In genomic region chr12:9446883-9447761, GRCh38 we compare ENCODE assay signal across 8 cellular contexts.
A peak's percentile ranks its signal among the peaks of the same experiment; 100 is the strongest.
DNase-seq lines count a peak whose midpoint lies in the region; ATAC-seq and TF ChIP-seq lines count a peak whose summit lies in the region.
"Not testable (repeated sequence)": the region's sequence is repeated elsewhere in the genome, so short reads cannot be mapped to it uniquely, and the experiment has no call there.

No MANE protein-coding gene starts in this region.

- CTCF ChIA-PET in OCI-LY7 (lab: Charles Lee; ENCODE audit: unreplicated experiment) = not testable (repeated sequence)

- not testable (repeated sequence) for H4K20me1 ChIP-seq in OCI-LY7 (ENCODE audit: insufficient read depth, low read length)

- peak overlapping the region; percentile 76 for H3K4me2 ChIP-seq in OCI-LY7 (ENCODE audit: low read length)

- intact Hi-C loops in OCI-LY7 (cut with micrococcal nuclease; ENCODE audit: unreplicated experiment) = not testable (repeated sequence)

- H3K9me3 Mint-ChIP-seq in activated naive CD4-positive, alpha-beta T cell treated with anti-CD3 and anti-CD28 coated beads, Interleukin-2, amount 50 U/mL, for 72 hours = not testable (repeated sequence)

- not testable (repeated sequence) for H3K4me1 ChIP-seq in ES-I3 (ENCODE audit: insufficient read depth, low read length); mucosa of rectum (ENCODE audit: control insufficient read depth in 2 of 2, insufficient read depth in 2 of 2, low read length in 2 of 2)
- peaks cover 11% of the 10 kb centered on the region for H3K4me1 ChIP-seq in OCI-LY7 (ENCODE audit: insufficient read depth, low read length, poor library complexity, severe bottlenecking)

- not testable (repeated sequence) for DNase-seq in OCI-LY7 (ENCODE audit: low spot score); activated naive CD4-positive, alpha-beta T cell treated with anti-CD3 and anti-CD28 coated beads, Interleukin-2, amount 50 U/mL, for 72 hours (ENCODE audit: low spot score in 2 of 2); fibroblast of pulmonary artery (ENCODE audit: low read depth); stimulated activated naive CD8-positive, alpha-beta T cell treated with anti-CD3 and anti-CD28 coated beads, Interleukin-15, Interleukin-2, amounts not matched to agents 100 U/mL and 50 U/mL, for 24 hours

- H3K36me3 ChIP-seq in ES-I3 (ENCODE audit: insufficient read depth, low read length); OCI-LY7 (ENCODE audit: insufficient read depth, low read length); mucosa of rectum (ENCODE audit: control insufficient read depth in 2 of 2, insufficient read depth in 2 of 2, low read length in 2 of 2): not testable (repeated sequence)

- H3K27ac ChIP-seq in OCI-LY7 (ENCODE audit: low read depth, low read length, poor library complexity, severe bottlenecking) (peak overlapping the region; percentile 67), mucosa of rectum (ENCODE audit: low read depth in 2 of 2, low read length in 2 of 2) (peak overlapping the region in 1 of 2 donors; percentile 72)

- not testable (repeated sequence) for H2AFZ ChIP-seq in OCI-LY7 (ENCODE audit: low read length)

- H3K9me3 ChIP-seq in ES-I3 (ENCODE audit: control insufficient read depth, insufficient read depth, low read length); OCI-LY7 (ENCODE audit: low read length); mucosa of rectum (ENCODE audit: control insufficient read depth in 2 of 2, low read length in 2 of 2): not testable (repeated sequence)

- peaks cover 19 to 29% of the 10 kb centered on the region in 2 donors for H3K36me3 Mint-ChIP-seq in activated naive CD4-positive, alpha-beta T cell treated with anti-CD3 and anti-CD28 coated beads, Interleukin-2, amount 50 U/mL, for 72 hours

- H3K79me2 ChIP-seq in OCI-LY7 (ENCODE audit: insufficient read depth, low read depth, low read length) = not testable (repeated sequence)

- H3K9me2 ChIP-seq in OCI-LY7 (ENCODE audit: insufficient read depth, low read length) = not testable (repeated sequence)

- BruUV-seq in OCI-LY7 (replicated peaks; lab: Mats Ljungman, UMichigan) = not testable (repeated sequence)

- peak overlapping the region; percentile 92 to 96 for H3K27ac Mint-ChIP-seq in activated naive CD4-positive, alpha-beta T cell treated with anti-CD3 and anti-CD28 coated beads, Interleukin-2, amount 50 U/mL, for 72 hours

- TF ChIP-seq CTCF in OCI-LY7 (conservative IDR thresholded peaks at IDR 0.05; ENCODE audit: low read length); fibroblast of pulmonary artery (IDR thresholded peaks at IDR 0.05; ENCODE audit: low read length, missing control alignments): not testable (repeated sequence)

- H3K4me3 ChIP-seq in OCI-LY7 (ENCODE audit: low read depth, low read length, poor library complexity, severe bottlenecking) (peak overlapping the region; percentile 81), fibroblast of pulmonary artery (replicated peaks; ENCODE audit: low read depth, low read length) (peak overlapping the region; percentile 68), mucosa of rectum (ENCODE audit: low read length in 2 of 2) (peak overlapping the region; percentile 75 to 85)

- POLR2A ChIA-PET in OCI-LY7 (lab: Charles Lee) = not testable (repeated sequence)

- peak; percentile 37 for ATAC-seq in GM21526 (IDR thresholded peaks at IDR 0.05; ENCODE audit: low FRiP score, unreplicated experiment)
- peak; percentile 30 for ATAC-seq in HG03097 (IDR thresholded peaks at IDR 0.05; ENCODE audit: low FRiP score, unreplicated experiment)
- ATAC-seq in activated naive CD4-positive, alpha-beta T cell treated with anti-CD3 and anti-CD28 coated beads, Interleukin-2, amount 50 U/mL, for 72 hours = peak; percentile 27 to 36
- ATAC-seq in stimulated activated naive CD8-positive, alpha-beta T cell treated with anti-CD3 and anti-CD28 coated beads, Interleukin-15, Interleukin-2, amounts not matched to agents 100 U/mL and 50 U/mL, for 24 hours = peak; percentile 8

- not testable (repeated sequence) for H3K27me3 ChIP-seq in mucosa of rectum (ENCODE audit: control insufficient read depth in 2 of 2, insufficient read depth in 2 of 2, low read length in 2 of 2)

- peak overlapping the region; percentile 82; the same call in 1 of the 2 replicates for H3K9ac ChIP-seq in ES-I3 (ENCODE audit: low read depth, low read length)
- H3K9ac ChIP-seq in mucosa of rectum (ENCODE audit: low read depth in 1 of 2, low read length in 2 of 2) = peak overlapping the region in 1 of 2 donors; percentile 38
